In genomic region chr4:76251448-76252270, GRCh38 we compare ENCODE assay signal across 8 cellular contexts. TPM values are rescaled to one million over a fixed set of nuclear protein-coding genes. Genes with fewer than 3 reads are reported as not detected.
DNase-seq lines count a peak whose midpoint lies in the region; ATAC-seq and TF ChIP-seq lines count a peak whose summit lies in the region.

Gene FAM47E, plus strand, starts transcription at chr4:76251721. Its CDS starts 26 bp downstream, at chr4:76251747.

- no peak within 1 kb of the TSS for H4K8ac ChIP-seq in IMR-90 (ENCODE audit: low read depth in 2 of 2, low read length in 2 of 2)

- no peak within 1 kb of the TSS for H3K27ac ChIP-seq in IMR-90 (ENCODE audit: insufficient read depth, low read length)
- H3K27ac ChIP-seq in ovary: no peak within 1 kb of the TSS

- H3K23ac ChIP-seq in IMR-90 (ENCODE audit: low read depth, low read length): 0 out of 2 replicates have a peak within 1 kb of the TSS, but pooled peaks have one; percentile 78

- TF ChIP-seq CTCF in IMR-90 (conservative IDR thresholded peaks at IDR 0.05; ENCODE audit: low read depth, low read length) (0 out of 2 replicates have a peak, but pooled peaks have one; percentile 12), ovary (IDR thresholded peaks at IDR 0.05) (peak in 2 of 3 donors; percentile 10 to 27)

- no peak within 1 kb of the TSS for H2BK20ac ChIP-seq in IMR-90 (ENCODE audit: low read depth, low read length)

- H4K20me1 ChIP-seq in IMR-90 (ENCODE audit: insufficient read depth, low read length): no peaks in the 10 kb centered on the region

- TF ChIP-seq POLR2A in IMR-90 (IDR thresholded peaks at IDR 0.05; ENCODE audit: low read depth, low read length): no peak
- no peak for TF ChIP-seq POLR2A in ovary (IDR thresholded peaks at IDR 0.05)

- intact Hi-C loops in IMR-90 (cut with micrococcal nuclease): loop anchor here (1.0 kb wide), 1 partner anchor 24 kb away; no protein-coding TSS in a partner anchor
- intact Hi-C loops in left ventricle myocardium superior (cut with micrococcal nuclease): no loop called here
- intact Hi-C loops in ovary (cut with DNase I): no loop called here

- H3K4me3 ChIP-seq in IMR-90 (ENCODE audit: insufficient read depth, low read depth, low read length) (peak within 1 kb of the TSS; percentile 47), ovary (peak within 1 kb of the TSS; percentile 60)

- no peak within 1 kb of the TSS for H3K18ac ChIP-seq in IMR-90 (ENCODE audit: low read depth, low read length)

- no peak within 1 kb of the TSS for H4K5ac ChIP-seq in IMR-90 (ENCODE audit: low read depth, low read length)

- no peak within 1 kb of the TSS for H3K56ac ChIP-seq in IMR-90 (ENCODE audit: extremely low read depth, insufficient read depth, low read length)

- peak within 1 kb of the TSS; percentile 13 for H2AK9ac ChIP-seq in IMR-90 (replicated peaks; ENCODE audit: low read depth, low read length, poor library complexity)

- ATAC-seq in IMR-90 (ENCODE audit: low read depth) (peak; percentile 79), left ventricle myocardium superior (peak; percentile 99), GM19035 (IDR thresholded peaks at IDR 0.05; ENCODE audit: unreplicated experiment) (no peak)

- POLR2A ChIA-PET in IMR-90 (lab: Charles Lee; ENCODE audit: unreplicated experiment): no interaction called here

- no peak within 1 kb of the TSS for H2BK15ac ChIP-seq in IMR-90 (ENCODE audit: low read depth, low read length)

- H3K27me3 ChIP-seq in IMR-90 (ENCODE audit: control insufficient read depth, insufficient read depth, low read length) (peaks cover 54% of the 10 kb centered on the region), ovary (no peaks in the 10 kb centered on the region)

- dilution Hi-C loops in IMR-90 (cut with HindIII; ENCODE audit: low sequenced_read_pairs, unreplicated experiment): no loop called here

- no peak for TF ChIP-seq EP300 in ovary (IDR thresholded peaks at IDR 0.05)

- no TSS peak for BruUV-seq in IMR-90 (replicated peaks; lab: Mats Ljungman, UMichigan)

- no peak within 1 kb of the TSS for H3K14ac ChIP-seq in IMR-90 (replicated peaks; ENCODE audit: low read depth, low read length)

- H2AK5ac ChIP-seq in IMR-90 (ENCODE audit: low read depth, low read length): no peak within 1 kb of the TSS

- H3K4ac ChIP-seq in IMR-90 (ENCODE audit: low read depth, low read length): no peak within 1 kb of the TSS

- no peak within 1 kb of the TSS for H2BK120ac ChIP-seq in IMR-90 (ENCODE audit: low read depth, low read length)

- H3K36me3 ChIP-seq in IMR-90 (ENCODE audit: control insufficient read depth, insufficient read depth, low read length) (no peaks in the 10 kb centered on the region), ovary (no peaks in the 10 kb centered on the region)

- peak within 1 kb of the TSS; percentile 89 for H2AFZ ChIP-seq in IMR-90 (replicated peaks; ENCODE audit: low read length, poor library complexity)

- H3K79me1 ChIP-seq in IMR-90 (ENCODE audit: low read depth in 1 of 2, low read length in 2 of 2): no peaks in the 10 kb centered on the region

- H4K91ac ChIP-seq in IMR-90 (ENCODE audit: insufficient read depth, low read depth, low read length): no peak within 1 kb of the TSS

- in situ Hi-C loops in IMR-90 (cut with MboI; ENCODE audit: low sequenced_read_pairs): no loop called here

- no peak within 1 kb of the TSS for H3K9ac ChIP-seq in IMR-90 (ENCODE audit: low read depth, low read length)

- peak within 1 kb of the TSS; percentile 94 for H3K4me2 ChIP-seq in IMR-90 (ENCODE audit: low read depth, low read length)

- H3K9me3 ChIP-seq in IMR-90 (ENCODE audit: control insufficient read depth, insufficient read depth, low read length) (no peaks in the 10 kb centered on the region), ovary (no peaks in the 10 kb centered on the region)

- H3K9me1 ChIP-seq in IMR-90 (ENCODE audit: insufficient read depth, low read length): no peaks in the 10 kb centered on the region

- TF ChIP-seq RAD21 in IMR-90 (IDR thresholded peaks at IDR 0.05; ENCODE audit: low read length): no peak

- CTCF ChIA-PET in IMR-90 (lab: Yijun Ruan, JAX): no interaction called here

- H2BK5ac ChIP-seq in IMR-90 (ENCODE audit: low read depth, low read length, poor library complexity, severe bottlenecking): no peak within 1 kb of the TSS

- DNase-seq in DMS79 treated with DMSO at 0.1 percent for 48 hours (lab: John Stamatoyannopoulos, UW) (peak; percentile 51), IMR-90 (peak; percentile 6), SHP77 (lab: John Stamatoyannopoulos, UW) (peak; percentile 54 to 84), amygdala (lab: John Stamatoyannopoulos, UW) (peak in 52 of 56 donors; percentile 9 to 78 (median 45)), left ventricle myocardium superior (peak; percentile 86), ovary (peak; percentile 15 to 71 (median 50)), SKM-1 treated with dmso at 0.1 percent for 144 hours (lab: John Stamatoyannopoulos, UW; ENCODE audit: unreplicated experiment) (no peak)

- WGBS in IMR-90 (ENCODE audit: extremely low coverage in 2 of 2, insufficient read length in 1 of 2), 2 experiments: 6% methylated on average over 20 of the region's 67 CpGs; no CpG with 5 or more reads in 1 of the 2 experiments
- 6 to 11% (median 8%) methylated on average over 50 to 67 of the region's 67 CpGs for WGBS in ovary, 3 donors

- no peaks in the 10 kb centered on the region for H3K4me1 ChIP-seq in IMR-90 (ENCODE audit: control insufficient read depth, insufficient read depth, low read length)
- peaks cover 3% of the 10 kb centered on the region for H3K4me1 ChIP-seq in ovary (ENCODE audit: insufficient read depth)

TF ChIP-seq in IMR-90, 13 proteins besides CTCF, POLR2A, EP300 and RAD21:
- TF ChIP-seq MXI1 (IDR thresholded peaks at IDR 0.05; ENCODE audit: borderline replicate concordance, low read depth, low read length) (no peak), USF2 (IDR thresholded peaks at IDR 0.05; ENCODE audit: low read depth, low read length) (no peak), SMC3 (IDR thresholded peaks at IDR 0.05; ENCODE audit: low read depth, low read length) (no peak), RFX5 (IDR thresholded peaks at IDR 0.05; ENCODE audit: low read depth, low read length) (peak; percentile 80), RCOR1 (IDR thresholded peaks at IDR 0.05; ENCODE audit: insufficient replicate concordance, low read length) (no peak)
- TF ChIP-seq, protein P1, sequence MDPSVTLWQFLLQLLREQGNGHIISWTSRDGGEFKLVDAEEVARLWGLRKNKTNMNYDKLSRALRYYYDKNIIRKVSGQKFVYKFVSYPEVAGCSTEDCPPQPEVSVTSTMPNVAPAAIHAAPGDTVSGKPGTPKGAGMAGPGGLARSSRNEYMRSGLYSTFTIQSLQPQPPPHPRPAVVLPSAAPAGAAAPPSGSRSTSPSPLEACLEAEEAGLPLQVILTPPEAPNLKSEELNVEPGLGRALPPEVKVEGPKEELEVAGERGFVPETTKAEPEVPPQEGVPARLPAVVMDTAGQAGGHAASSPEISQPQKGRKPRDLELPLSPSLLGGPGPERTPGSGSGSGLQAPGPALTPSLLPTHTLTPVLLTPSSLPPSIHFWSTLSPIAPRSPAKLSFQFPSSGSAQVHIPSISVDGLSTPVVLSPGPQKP (IDR thresholded peaks at IDR 0.05; ENCODE audit: borderline replicate concordance, low read depth, low read length): no peak

RNA-seq across cellular contexts. Expression of gene FAM47E, which starts in this region (rescaled TPM):
- total RNA-seq in IMR-90 (2012; rRNA removed): under 0.01 TPM in 1 of 2 replicates, not detected in the other
- 0.05 TPM in 1 of 2 replicates, not detected in the other for polyA plus RNA-seq in IMR-90 (2012; rRNA removed)
- polyA plus RNA-seq in IMR-90 (2012; cell fraction: cytosol; rRNA removed): not detected in 2 replicates
- 0.02 TPM in 1 of 2 replicates, not detected in the other for polyA plus RNA-seq in IMR-90 (2012; cell fraction: nucleus; rRNA removed; ENCODE audit: low replicate concordance)
- total RNA-seq in left ventricle myocardium superior: 2.4 TPM
- 1 to 10 TPM in 5 of 7 donors, under 1 TPM in 2; 0.08 to 8.2 (median 2.3) TPM for total RNA-seq in ovary
- polyA plus RNA-seq in ovary: 1 to 10 TPM in 1 of 2 donors, under 1 TPM in 1; 0.36 to 1.1 TPM

Comparison
In these comparisons a context has a peak if more than half of its experiments do, and no peak if none do; other contexts are left out.
1. Peak in DNase-seq, ATAC-seq, H3K4me3 ChIP-seq and H3K4me2 ChIP-seq in IMR-90; RNA of the gene not detected or under 1 TPM.